8 cellular contexts compared by ENCODE assay signal in genomic region chr21:42009018-42009830, GRCh38. TPM values are rescaled to one million over a fixed set of nuclear protein-coding genes. Genes with fewer than 3 reads are reported as not detected.
DNase-seq lines count a peak whose midpoint lies in the region; ATAC-seq and TF ChIP-seq lines count a peak whose summit lies in the region.

No MANE protein-coding gene starts in this region.

- H3K36me3 ChIP-seq in ES-I3 (ENCODE audit: insufficient read depth, low read length), result no peaks in the 10 kb centered on the region
- H3K36me3 ChIP-seq in KMS-11 (ENCODE audit: insufficient read depth), result no peaks in the 10 kb centered on the region

- H4K20me1 ChIP-seq in KMS-11 (ENCODE audit: insufficient read depth), result no peaks in the 10 kb centered on the region

- no peaks in the 10 kb centered on the region for H3K9me3 ChIP-seq in ES-I3 (ENCODE audit: control insufficient read depth, insufficient read depth, low read length)

- H3K27me3 ChIP-seq in KMS-11 (ENCODE audit: insufficient read depth, low read depth), result no peaks in the 10 kb centered on the region

- peak overlapping the region; percentile 55 for H3K4me2 ChIP-seq in KMS-11

- peak overlapping the region; percentile 92 for H3K27ac ChIP-seq in KMS-11

- peak overlapping the region; percentile 58 for H2AFZ ChIP-seq in KMS-11 (ENCODE audit: low read depth)

- TF ChIP-seq CTCF in KMS-11 (conservative IDR thresholded peaks at IDR 0.05; ENCODE audit: low read depth, low read length), result no peak

- peak; percentile 12 to 29 (median 14) for DNase-seq in activated CD4-positive, CD25-positive, alpha-beta regulatory T cell (lab: John Stamatoyannopoulos, UW)
- DNase-seq in cerebellum (ENCODE audit: low spot score) (peak; percentile 19), left kidney (ENCODE audit: low read depth, low spot score) (peak; percentile 82), cerebellar nuclear complex (lab: John Stamatoyannopoulos, UW) (no peak)
- peak; percentile 34 to 58 for DNase-seq in stimulated activated CD4-positive, alpha-beta T cell treated with anti-CD3 and anti-CD28 coated beads, Interleukin-2, amount 100 ng/mL, for 48 hours

- H3K4me1 ChIP-seq in ES-I3 (ENCODE audit: insufficient read depth, low read length) (no peaks in the 10 kb centered on the region), KMS-11 (ENCODE audit: low read depth, poor library complexity, severe bottlenecking) (peaks cover 28% of the 10 kb centered on the region)

- no peak overlapping the region for H3K4me3 ChIP-seq in KMS-11 (IDR thresholded peaks at IDR 0.05; ENCODE audit: insufficient read depth, low read depth, low read length)

- H3K9ac ChIP-seq in ES-I3 (ENCODE audit: low read depth, low read length) (peak overlapping the region; percentile 63), KMS-11 (peak overlapping the region; percentile 95)

- peaks cover 43% of the 10 kb centered on the region for H3K79me2 ChIP-seq in KMS-11 (ENCODE audit: insufficient read depth, low read depth)

- ATAC-seq in GM21529 (IDR thresholded peaks at IDR 0.05; ENCODE audit: unreplicated experiment), result peak; percentile 19

RNA-seq across cellular contexts. Expression of gene ZBTB21, which starts 0.9 kb away (rescaled TPM):
- 13.3 TPM for total RNA-seq in cerebellum

RNA-seq across cellular contexts. Expression of gene C2CD2, which starts 55.4 kb away (rescaled TPM):
- 16.4 TPM for total RNA-seq in cerebellum

Comparison
In these comparisons a context has a peak if more than half of its experiments do, and no peak if none do; other contexts are left out.
1. DNase-seq: peak in activated CD4-positive, CD25-positive, alpha-beta regulatory T cell (4 of 4), cerebellum (single experiment), left kidney (single experiment) and stimulated activated CD4-positive, alpha-beta T cell treated with anti-CD3 and anti-CD28 coated beads, Interleukin-2, amount 100 ng/mL, for 48 hours (2 of 2); none in cerebellar nuclear complex (0 of 2).